ENCODE assay signal across 1 cellular context in genomic region chr9:87674565-87675299, GRCh38.
TF ChIP-seq lines count a peak whose summit lies in the region.

No MANE protein-coding gene starts in this region.

TF ChIP-seq in K562, 482 proteins besides CTCF, POLR2A, EP300 and RAD21 (continued from another document and continues in another):
- TF ChIP-seq, protein P1, sequence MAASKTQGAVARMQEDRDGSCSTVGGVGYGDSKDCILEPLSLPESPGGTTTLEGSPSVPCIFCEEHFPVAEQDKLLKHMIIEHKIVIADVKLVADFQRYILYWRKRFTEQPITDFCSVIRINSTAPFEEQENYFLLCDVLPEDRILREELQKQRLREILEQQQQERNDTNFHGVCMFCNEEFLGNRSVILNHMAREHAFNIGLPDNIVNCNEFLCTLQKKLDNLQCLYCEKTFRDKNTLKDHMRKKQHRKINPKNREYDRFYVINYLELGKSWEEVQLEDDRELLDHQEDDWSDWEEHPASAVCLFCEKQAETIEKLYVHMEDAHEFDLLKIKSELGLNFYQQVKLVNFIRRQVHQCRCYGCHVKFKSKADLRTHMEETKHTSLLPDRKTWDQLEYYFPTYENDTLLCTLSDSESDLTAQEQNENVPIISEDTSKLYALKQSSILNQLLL (CRISPR knock-in tag; IDR thresholded peaks at IDR 0.05; ENCODE audit: borderline replicate concordance), result no peak
- TF ChIP-seq TAF15 (IDR thresholded peaks at IDR 0.05; ENCODE audit: low read depth, low read length) (no peak), KDM4B (IDR thresholded peaks at IDR 0.05; ENCODE audit: borderline replicate concordance in 2 of 2, low read depth in 1 of 2) (no peak), CBFA2T3 (IDR thresholded peaks at IDR 0.05) (peak; percentile 91), STAT5A (IDR thresholded peaks at IDR 0.05; ENCODE audit: borderline replicate concordance, low read length) (peak; percentile 63), IFI16 (CRISPR knock-in tag; IDR thresholded peaks at IDR 0.05) (no peak), POLR2AphosphoS5 (IDR thresholded peaks at IDR 0.05; ENCODE audit: control insufficient read depth, insufficient read depth, low read depth, low read length) (peak; percentile 67; the same call in 1 of the 2 replicates), ZNF764 (CRISPR knock-in tag; IDR thresholded peaks at IDR 0.05; ENCODE audit: low read depth) (no peak), PML (IDR thresholded peaks at IDR 0.05; ENCODE audit: low read length) (peak; percentile 59; the same call in 1 of the 2 replicates), NR3C1 (CRISPR knock-in tag; IDR thresholded peaks at IDR 0.05) (no peak), CTBP1 (IDR thresholded peaks at IDR 0.05; ENCODE audit: borderline replicate concordance) (peak; percentile 64; the same call in 1 of the 2 replicates), MAFK (IDR thresholded peaks at IDR 0.05; ENCODE audit: low read length) (no peak), RAD51 (IDR thresholded peaks at IDR 0.05; ENCODE audit: borderline replicate concordance, low read depth) (no peak), CHD2 (IDR thresholded peaks at IDR 0.05; ENCODE audit: low read depth, low read length) (no peak), ESRRA (IDR thresholded peaks at IDR 0.05; ENCODE audit: borderline replicate concordance, low read depth) (no peak), C11orf30 (IDR thresholded peaks at IDR 0.05; ENCODE audit: low read depth) (no peak), RUNX1 (IDR thresholded peaks at IDR 0.05; ENCODE audit: low read depth) (no peak), GTF2E2 (tag; IDR thresholded peaks at IDR 0.05) (no peak), TRIM28 (IDR thresholded peaks at IDR 0.05) (no peak), TFAP4 (CRISPR knock-in tag; IDR thresholded peaks at IDR 0.05; ENCODE audit: borderline replicate concordance) (peak; percentile 70; the same call in 1 of the 2 replicates), SMARCE1 (IDR thresholded peaks at IDR 0.05) (peak; percentile 64; the same call in 1 of the 2 replicates), KHSRP (IDR thresholded peaks at IDR 0.05) (no peak), MAFG (tag; conservative IDR thresholded peaks at IDR 0.05) (0 out of 2 replicates have a peak, but pooled peaks have one; percentile 31), SNRNP70 (optimal IDR thresholded peaks at IDR 0.05; ENCODE audit: low read depth, low read length) (no peak), GTF3C2 (IDR thresholded peaks at IDR 0.05; ENCODE audit: borderline replicate concordance, extremely low read depth, insufficient read length) (no peak), NFIC (IDR thresholded peaks at IDR 0.05) (peak; percentile 59), TCF3 (CRISPR knock-in tag; IDR thresholded peaks at IDR 0.05) (peak; percentile 93), FUS (optimal IDR thresholded peaks at IDR 0.05; ENCODE audit: low read depth, low read length) (no peak), ELF4 (CRISPR knock-in tag; IDR thresholded peaks at IDR 0.05) (no peak), BACH1 (tag; IDR thresholded peaks at IDR 0.05) (no peak)
- TF ChIP-seq, protein P2, sequence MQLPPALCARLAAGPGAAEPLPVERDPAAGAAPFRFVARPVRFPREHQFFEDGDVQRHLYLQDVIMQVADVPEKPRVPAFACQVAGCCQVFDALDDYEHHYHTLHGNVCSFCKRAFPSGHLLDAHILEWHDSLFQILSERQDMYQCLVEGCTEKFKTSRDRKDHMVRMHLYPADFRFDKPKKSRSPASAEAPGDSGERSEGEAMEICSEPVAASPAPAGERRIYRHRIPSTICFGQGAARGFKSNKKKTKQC (CRISPR knock-in tag; IDR thresholded peaks at IDR 0.05), result no peak
- TF ChIP-seq, protein P3, sequence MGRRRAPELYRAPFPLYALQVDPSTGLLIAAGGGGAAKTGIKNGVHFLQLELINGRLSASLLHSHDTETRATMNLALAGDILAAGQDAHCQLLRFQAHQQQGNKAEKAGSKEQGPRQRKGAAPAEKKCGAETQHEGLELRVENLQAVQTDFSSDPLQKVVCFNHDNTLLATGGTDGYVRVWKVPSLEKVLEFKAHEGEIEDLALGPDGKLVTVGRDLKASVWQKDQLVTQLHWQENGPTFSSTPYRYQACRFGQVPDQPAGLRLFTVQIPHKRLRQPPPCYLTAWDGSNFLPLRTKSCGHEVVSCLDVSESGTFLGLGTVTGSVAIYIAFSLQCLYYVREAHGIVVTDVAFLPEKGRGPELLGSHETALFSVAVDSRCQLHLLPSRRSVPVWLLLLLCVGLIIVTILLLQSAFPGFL (CRISPR knock-in tag; IDR thresholded peaks at IDR 0.05), result no peak
- TF ChIP-seq, protein P4, sequence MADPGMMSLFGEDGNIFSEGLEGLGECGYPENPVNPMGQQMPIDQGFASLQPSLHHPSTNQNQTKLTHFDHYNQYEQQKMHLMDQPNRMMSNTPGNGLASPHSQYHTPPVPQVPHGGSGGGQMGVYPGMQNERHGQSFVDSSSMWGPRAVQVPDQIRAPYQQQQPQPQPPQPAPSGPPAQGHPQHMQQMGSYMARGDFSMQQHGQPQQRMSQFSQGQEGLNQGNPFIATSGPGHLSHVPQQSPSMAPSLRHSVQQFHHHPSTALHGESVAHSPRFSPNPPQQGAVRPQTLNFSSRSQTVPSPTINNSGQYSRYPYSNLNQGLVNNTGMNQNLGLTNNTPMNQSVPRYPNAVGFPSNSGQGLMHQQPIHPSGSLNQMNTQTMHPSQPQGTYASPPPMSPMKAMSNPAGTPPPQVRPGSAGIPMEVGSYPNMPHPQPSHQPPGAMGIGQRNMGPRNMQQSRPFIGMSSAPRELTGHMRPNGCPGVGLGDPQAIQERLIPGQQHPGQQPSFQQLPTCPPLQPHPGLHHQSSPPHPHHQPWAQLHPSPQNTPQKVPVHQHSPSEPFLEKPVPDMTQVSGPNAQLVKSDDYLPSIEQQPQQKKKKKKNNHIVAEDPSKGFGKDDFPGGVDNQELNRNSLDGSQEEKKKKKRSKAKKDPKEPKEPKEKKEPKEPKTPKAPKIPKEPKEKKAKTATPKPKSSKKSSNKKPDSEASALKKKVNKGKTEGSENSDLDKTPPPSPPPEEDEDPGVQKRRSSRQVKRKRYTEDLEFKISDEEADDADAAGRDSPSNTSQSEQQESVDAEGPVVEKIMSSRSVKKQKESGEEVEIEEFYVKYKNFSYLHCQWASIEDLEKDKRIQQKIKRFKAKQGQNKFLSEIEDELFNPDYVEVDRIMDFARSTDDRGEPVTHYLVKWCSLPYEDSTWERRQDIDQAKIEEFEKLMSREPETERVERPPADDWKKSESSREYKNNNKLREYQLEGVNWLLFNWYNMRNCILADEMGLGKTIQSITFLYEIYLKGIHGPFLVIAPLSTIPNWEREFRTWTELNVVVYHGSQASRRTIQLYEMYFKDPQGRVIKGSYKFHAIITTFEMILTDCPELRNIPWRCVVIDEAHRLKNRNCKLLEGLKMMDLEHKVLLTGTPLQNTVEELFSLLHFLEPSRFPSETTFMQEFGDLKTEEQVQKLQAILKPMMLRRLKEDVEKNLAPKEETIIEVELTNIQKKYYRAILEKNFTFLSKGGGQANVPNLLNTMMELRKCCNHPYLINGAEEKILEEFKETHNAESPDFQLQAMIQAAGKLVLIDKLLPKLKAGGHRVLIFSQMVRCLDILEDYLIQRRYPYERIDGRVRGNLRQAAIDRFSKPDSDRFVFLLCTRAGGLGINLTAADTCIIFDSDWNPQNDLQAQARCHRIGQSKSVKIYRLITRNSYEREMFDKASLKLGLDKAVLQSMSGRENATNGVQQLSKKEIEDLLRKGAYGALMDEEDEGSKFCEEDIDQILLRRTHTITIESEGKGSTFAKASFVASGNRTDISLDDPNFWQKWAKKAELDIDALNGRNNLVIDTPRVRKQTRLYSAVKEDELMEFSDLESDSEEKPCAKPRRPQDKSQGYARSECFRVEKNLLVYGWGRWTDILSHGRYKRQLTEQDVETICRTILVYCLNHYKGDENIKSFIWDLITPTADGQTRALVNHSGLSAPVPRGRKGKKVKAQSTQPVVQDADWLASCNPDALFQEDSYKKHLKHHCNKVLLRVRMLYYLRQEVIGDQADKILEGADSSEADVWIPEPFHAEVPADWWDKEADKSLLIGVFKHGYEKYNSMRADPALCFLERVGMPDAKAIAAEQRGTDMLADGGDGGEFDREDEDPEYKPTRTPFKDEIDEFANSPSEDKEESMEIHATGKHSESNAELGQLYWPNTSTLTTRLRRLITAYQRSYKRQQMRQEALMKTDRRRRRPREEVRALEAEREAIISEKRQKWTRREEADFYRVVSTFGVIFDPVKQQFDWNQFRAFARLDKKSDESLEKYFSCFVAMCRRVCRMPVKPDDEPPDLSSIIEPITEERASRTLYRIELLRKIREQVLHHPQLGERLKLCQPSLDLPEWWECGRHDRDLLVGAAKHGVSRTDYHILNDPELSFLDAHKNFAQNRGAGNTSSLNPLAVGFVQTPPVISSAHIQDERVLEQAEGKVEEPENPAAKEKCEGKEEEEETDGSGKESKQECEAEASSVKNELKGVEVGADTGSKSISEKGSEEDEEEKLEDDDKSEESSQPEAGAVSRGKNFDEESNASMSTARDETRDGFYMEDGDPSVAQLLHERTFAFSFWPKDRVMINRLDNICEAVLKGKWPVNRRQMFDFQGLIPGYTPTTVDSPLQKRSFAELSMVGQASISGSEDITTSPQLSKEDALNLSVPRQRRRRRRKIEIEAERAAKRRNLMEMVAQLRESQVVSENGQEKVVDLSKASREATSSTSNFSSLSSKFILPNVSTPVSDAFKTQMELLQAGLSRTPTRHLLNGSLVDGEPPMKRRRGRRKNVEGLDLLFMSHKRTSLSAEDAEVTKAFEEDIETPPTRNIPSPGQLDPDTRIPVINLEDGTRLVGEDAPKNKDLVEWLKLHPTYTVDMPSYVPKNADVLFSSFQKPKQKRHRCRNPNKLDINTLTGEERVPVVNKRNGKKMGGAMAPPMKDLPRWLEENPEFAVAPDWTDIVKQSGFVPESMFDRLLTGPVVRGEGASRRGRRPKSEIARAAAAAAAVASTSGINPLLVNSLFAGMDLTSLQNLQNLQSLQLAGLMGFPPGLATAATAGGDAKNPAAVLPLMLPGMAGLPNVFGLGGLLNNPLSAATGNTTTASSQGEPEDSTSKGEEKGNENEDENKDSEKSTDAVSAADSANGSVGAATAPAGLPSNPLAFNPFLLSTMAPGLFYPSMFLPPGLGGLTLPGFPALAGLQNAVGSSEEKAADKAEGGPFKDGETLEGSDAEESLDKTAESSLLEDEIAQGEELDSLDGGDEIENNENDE (IDR thresholded peaks at IDR 0.05; ENCODE audit: low read depth, low read length), result no peak
- TF ChIP-seq, protein P5, sequence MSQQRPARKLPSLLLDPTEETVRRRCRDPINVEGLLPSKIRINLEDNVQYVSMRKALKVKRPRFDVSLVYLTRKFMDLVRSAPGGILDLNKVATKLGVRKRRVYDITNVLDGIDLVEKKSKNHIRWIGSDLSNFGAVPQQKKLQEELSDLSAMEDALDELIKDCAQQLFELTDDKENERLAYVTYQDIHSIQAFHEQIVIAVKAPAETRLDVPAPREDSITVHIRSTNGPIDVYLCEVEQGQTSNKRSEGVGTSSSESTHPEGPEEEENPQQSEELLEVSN (IDR thresholded peaks at IDR 0.05; ENCODE audit: borderline replicate concordance in 1 of 2, extremely low read depth in 1 of 2, insufficient read depth in 1 of 2, insufficient read length in 1 of 2, low read depth in 1 of 2, low read length in 1 of 2, poor library complexity in 1 of 2, severe bottlenecking in 1 of 2), result no peak
- TF ChIP-seq, protein P6, sequence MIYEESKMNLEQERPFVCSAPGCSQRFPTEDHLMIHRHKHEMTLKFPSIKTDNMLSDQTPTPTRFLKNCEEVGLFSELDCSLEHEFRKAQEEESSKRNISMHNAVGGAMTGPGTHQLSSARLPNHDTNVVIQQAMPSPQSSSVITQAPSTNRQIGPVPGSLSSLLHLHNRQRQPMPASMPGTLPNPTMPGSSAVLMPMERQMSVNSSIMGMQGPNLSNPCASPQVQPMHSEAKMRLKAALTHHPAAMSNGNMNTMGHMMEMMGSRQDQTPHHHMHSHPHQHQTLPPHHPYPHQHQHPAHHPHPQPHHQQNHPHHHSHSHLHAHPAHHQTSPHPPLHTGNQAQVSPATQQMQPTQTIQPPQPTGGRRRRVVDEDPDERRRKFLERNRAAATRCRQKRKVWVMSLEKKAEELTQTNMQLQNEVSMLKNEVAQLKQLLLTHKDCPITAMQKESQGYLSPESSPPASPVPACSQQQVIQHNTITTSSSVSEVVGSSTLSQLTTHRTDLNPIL (CRISPR knock-in tag; IDR thresholded peaks at IDR 0.05), result no peak
